Comparison of ENCODE assay signal across 32 cellular contexts in the genomic region with DNA sequence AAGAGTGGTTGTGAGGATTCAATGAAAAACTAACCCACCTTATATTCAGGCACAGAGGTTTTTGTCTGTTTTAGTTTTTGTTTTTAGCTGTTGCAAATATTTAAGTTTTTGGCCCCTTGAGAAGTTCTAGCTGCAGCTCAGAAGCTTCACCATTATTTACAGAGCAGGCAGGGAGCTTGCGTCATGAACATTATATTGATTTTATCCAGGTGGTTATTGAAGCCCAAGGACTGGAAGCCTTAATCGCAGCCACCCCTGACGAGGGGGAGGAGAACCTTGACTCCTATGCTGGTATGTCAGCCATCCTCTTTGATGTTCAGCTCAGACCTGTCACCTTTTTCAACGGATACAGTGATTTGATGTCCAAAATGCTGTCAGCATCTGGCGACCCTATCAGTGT. TPM values are rescaled to one million over a fixed set of nuclear protein-coding genes. Genes with fewer than 3 reads are reported as not detected.
"Had no signal": no experiment of that assay in that cellular context is flagged by ENCODE, and none has a peak within 500 bp of the region (broad histone marks: within the 10 kb centered on the region; RNA-seq: fewer than 3 reads in every experiment).

No MANE protein-coding gene starts in this region.

- H3K4me3 ChIP-seq: colonic mucosa, esophagus squamous epithelium, gastrocnemius medialis, heart right ventricle, left lung, lower lobe of right lung, mucosa of descending colon had no signal

- H3K4me1 ChIP-seq: colonic mucosa, left lung, lower lobe of right lung had no signal

- ATAC-seq: effector memory CD8-positive, alpha-beta T cell; esophagus mucosa; left colon; left lung; lower lobe of right lung; mucosa of descending colon had no signal

- H3K9me3 ChIP-seq: colonic mucosa, esophagus squamous epithelium, gastrocnemius medialis, heart right ventricle, left lung, lower lobe of right lung, mucosa of descending colon had no signal

- H3K27me3 ChIP-seq: colonic mucosa, gastrocnemius medialis, heart right ventricle, left lung had no signal

- H3K27ac ChIP-seq: colonic mucosa, epithelial cell of prostate, esophagus squamous epithelium, heart right ventricle, left lung, lower lobe of right lung had no signal

- FAIRE-seq: endometrium, kidney had no signal

- H3K36me3 ChIP-seq: colonic mucosa, esophagus squamous epithelium, gastrocnemius medialis, heart right ventricle, left lung, lower lobe of right lung had no signal

- DNase-seq: colonic mucosa; cortex of kidney; effector CD8-positive, alpha-beta T cell; effector memory CD8-positive, alpha-beta T cell; endodermal cell; erythroblast; esophagus squamous epithelium; foreskin fibroblast; foreskin melanocyte; glutamatergic neuron; head of caudate nucleus; heart right ventricle; hippocampal formation; immature natural killer cell; islet precursor cell; kidney; kidney glomerular epithelial cell; left colon; left lung; left ventricle myocardium superior; lower lobe of right lung; mesenchymal stem cell; mucosa of descending colon had no signal

RNA-seq across cellular contexts. Expression of gene MTTP, which starts 38.1 kb away (rescaled TPM):
- total RNA-seq: dermis microvascular lymphatic vessel endothelial cell, esophagus mucosa, glomerular endothelial cell, lung microvascular endothelial cell, mesothelial cell of epicardium had no signal
- polyA plus RNA-seq: immature natural killer cell had no signal

RNA-seq across cellular contexts. Expression of gene C4orf54, which starts 44.9 kb away (rescaled TPM):
- total RNA-seq: endodermal cell, esophagus mucosa, lower lobe of right lung, lung microvascular endothelial cell, mesenteric fat pad had no signal
- polyA plus RNA-seq: immature natural killer cell had no signal
